ENCODE assay signal across 8 cellular contexts in the genomic region with DNA sequence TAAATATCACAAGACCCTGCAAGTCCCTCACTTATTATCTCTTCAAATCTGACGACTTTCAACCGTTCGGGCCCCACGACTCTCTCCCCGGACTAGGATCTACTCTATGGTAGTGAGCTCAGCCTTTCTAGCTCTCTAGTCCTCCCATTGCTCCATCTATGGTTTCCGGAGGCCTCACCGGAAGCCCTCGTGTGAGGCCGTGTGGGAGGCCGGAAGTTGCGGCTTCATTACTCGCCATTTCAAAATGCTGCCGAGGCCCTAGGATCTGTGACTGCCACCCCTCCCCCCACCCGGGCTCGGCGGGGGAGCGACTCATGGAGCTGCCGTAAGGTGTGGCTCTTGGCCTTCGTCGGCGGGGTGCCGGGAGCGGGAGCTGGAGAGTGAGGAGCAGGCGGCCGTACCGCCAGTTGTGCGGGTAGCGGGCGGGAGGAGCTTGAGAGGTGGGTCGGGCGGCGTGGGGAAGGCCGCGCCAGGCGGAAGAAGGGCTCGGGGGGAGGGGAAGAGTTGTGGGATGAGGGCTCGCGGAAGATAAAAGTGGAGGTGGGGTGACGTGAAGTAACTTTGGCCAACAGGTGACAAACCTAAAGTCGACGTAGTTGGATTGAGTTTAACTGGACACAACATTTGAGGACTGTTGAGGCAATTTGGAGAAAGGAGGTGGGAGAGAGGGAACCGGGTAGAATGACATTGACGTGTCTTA. TPM values are rescaled to one million over a fixed set of nuclear protein-coding genes. Genes with fewer than 3 reads are reported as not detected.
A peak's percentile ranks its signal among the peaks of the same experiment; 100 is the strongest.
DNase-seq lines count a peak whose midpoint lies in the region; ATAC-seq and TF ChIP-seq lines count a peak whose summit lies in the region.

A gene with protein sequence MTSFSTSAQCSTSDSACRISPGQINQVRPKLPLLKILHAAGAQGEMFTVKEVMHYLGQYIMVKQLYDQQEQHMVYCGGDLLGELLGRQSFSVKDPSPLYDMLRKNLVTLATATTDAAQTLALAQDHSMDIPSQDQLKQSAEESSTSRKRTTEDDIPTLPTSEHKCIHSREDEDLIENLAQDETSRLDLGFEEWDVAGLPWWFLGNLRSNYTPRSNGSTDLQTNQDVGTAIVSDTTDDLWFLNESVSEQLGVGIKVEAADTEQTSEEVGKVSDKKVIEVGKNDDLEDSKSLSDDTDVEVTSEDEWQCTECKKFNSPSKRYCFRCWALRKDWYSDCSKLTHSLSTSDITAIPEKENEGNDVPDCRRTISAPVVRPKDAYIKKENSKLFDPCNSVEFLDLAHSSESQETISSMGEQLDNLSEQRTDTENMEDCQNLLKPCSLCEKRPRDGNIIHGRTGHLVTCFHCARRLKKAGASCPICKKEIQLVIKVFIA (plus strand): TSS at position 227 of the 700 bp plus-strand sequence. CDS start 9,113 bp downstream, outside the sequence.

- H3K27ac ChIP-seq in gastroesophageal sphincter, result peak within 1 kb of the TSS; percentile 74 to 94 (median 92)
- H3K27ac ChIP-seq in substantia nigra (ENCODE audit: low read depth, low read length, poor library complexity, severe bottlenecking), result peak within 1 kb of the TSS; percentile 89

- peak; percentile 93 for DNase-seq in GM04504 (ENCODE audit: low read depth)
- peak; percentile 98 for DNase-seq in NCI-H1048 (lab: John Stamatoyannopoulos, UW)
- DNase-seq in SK-N-DZ (ENCODE audit: low spot score), result peak; percentile 96
- DNase-seq in activated naive CD4-positive, alpha-beta T cell treated with Interleukin-2 at 50 U/mL for 16 hours, result peak; percentile 95
- DNase-seq in non-pigmented ciliary epithelial cell (ENCODE audit: low read depth), result peak; percentile 86
- peak; percentile 44 to 94 (median 84) for DNase-seq in substantia nigra (lab: John Stamatoyannopoulos, UW)

- peak in 1 of 4 experiments; percentile 20 for TF ChIP-seq CTCF in gastroesophageal sphincter (IDR thresholded peaks at IDR 0.05)

- TF ChIP-seq EP300 in gastroesophageal sphincter (IDR thresholded peaks at IDR 0.05), result no peak

- ATAC-seq in HG02588 (IDR thresholded peaks at IDR 0.05; ENCODE audit: unreplicated experiment) (peak; percentile 74), gastroesophageal sphincter (peak; percentile 99)

- H3K4me3 ChIP-seq in gastroesophageal sphincter, result peak within 1 kb of the TSS; percentile 62 to 90

- H3K27me3 ChIP-seq in gastroesophageal sphincter, result no peaks in the 10 kb centered on the region

- no peaks in the 10 kb centered on the region for H3K9me3 ChIP-seq in gastroesophageal sphincter

- H3K4me1 ChIP-seq in gastroesophageal sphincter, result peaks cover 0 to 53% (median 9%) of the 10 kb centered on the region in 3 donors

- peak; percentile 76 to 82 for TF ChIP-seq POLR2A in gastroesophageal sphincter (IDR thresholded peaks at IDR 0.05)

- 0 to 3% methylated on average over 11 to 15 of the region's 43 CpGs for WGBS in gastroesophageal sphincter (ENCODE audit: low coverage in 1 of 2), 2 donors

- peaks cover 0 to 12% of the 10 kb centered on the region in 2 donors for H3K36me3 ChIP-seq in gastroesophageal sphincter

RNA-seq across cellular contexts. Expression of the gene that starts here (rescaled TPM):
- polyA plus RNA-seq in SK-N-DZ (2014; cell fraction: cytosol; rRNA removed), result 26.3 and 28.1 TPM in 2 replicates
- 69.6 and 119 TPM in 2 replicates for polyA plus RNA-seq in SK-N-DZ (2014; cell fraction: nucleus; rRNA removed)
- total RNA-seq in gastroesophageal sphincter, result 10 to 100 TPM; 24.3 to 74.1 (median 37.9) TPM

Comparison
In these comparisons a context has a peak if more than half of its experiments do, and no peak if none do; other contexts are left out.
1. Peak in every context shown above with its lines: DNase-seq, ATAC-seq, H3K4me3 ChIP-seq and H3K27ac ChIP-seq.